In the genomic region with DNA sequence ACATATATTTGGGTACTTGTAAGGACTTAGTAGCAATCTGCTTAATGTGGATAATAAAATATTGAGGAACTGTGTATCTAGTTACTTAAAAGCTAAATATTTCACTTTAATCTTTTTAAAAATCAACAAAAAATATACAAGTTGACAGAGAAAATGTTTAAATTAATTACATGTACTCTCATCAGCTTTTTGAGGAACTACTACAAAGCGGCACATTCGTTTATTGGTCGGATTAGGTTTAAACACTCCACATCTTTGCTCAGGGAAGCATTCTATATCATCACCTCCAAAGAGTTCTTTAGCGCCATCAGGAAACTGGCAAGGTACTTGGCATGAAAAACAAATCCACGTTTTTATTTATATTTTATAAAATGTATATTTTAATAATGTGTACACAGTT, we compare ENCODE assay signal across 22 cellular contexts. TPM values are rescaled to one million over a fixed set of nuclear protein-coding genes. Genes with fewer than 3 reads are reported as not detected.
DNase-seq lines count a peak whose midpoint lies in the region; ATAC-seq, FAIRE-seq and TF ChIP-seq lines count a peak whose summit lies in the region.
"Had no signal": no experiment of that assay in that cellular context is flagged by ENCODE, and none has a peak within 500 bp of the region (broad histone marks: within the 10 kb centered on the region; RNA-seq: fewer than 3 reads in every experiment).

No MANE protein-coding gene starts in this region.

- ATAC-seq in A549 = no peak
- no peak for ATAC-seq in GM23338
- ATAC-seq in T-cell (replicated peaks in 1 of 4) = no peak
- ATAC-seq in GM21717 (IDR thresholded peaks at IDR 0.05; ENCODE audit: unreplicated experiment) = no peak

- H3F3A ChIP-seq in GM23338 (replicated peaks; ENCODE audit: low read depth) = no peaks in the 10 kb centered on the region; the same call in 1 of the 2 replicates

- H3K4me1 ChIP-seq in A549 (peaks cover 11% of the 10 kb centered on the region), GM23338 (ENCODE audit: insufficient read depth) (peaks cover 9% of the 10 kb centered on the region), iPS-18a (ENCODE audit: control insufficient read depth, low read depth, low read length) (peaks cover 7% of the 10 kb centered on the region)

- no peak for TF ChIP-seq EP300 in A549 (IDR thresholded peaks at IDR 0.05)

- H3K27ac ChIP-seq in A549 (peak overlapping the region; percentile 81 to 96; a peak in 4 of 6 replicates), GM23338 (ENCODE audit: low read depth) (no peak overlapping the region), iPS-18a (ENCODE audit: low read length) (no peak overlapping the region)
- H3K27ac ChIP-seq: cardiac muscle cell had no signal

- TF ChIP-seq CTCF in A549 (IDR thresholded peaks at IDR 0.05) (no peak), GM23338 (conservative IDR thresholded peaks at IDR 0.05; ENCODE audit: low read depth in 2 of 2) (no peak)

- no peak overlapping the region for H2AFZ ChIP-seq in GM23338

- H3K4me1 Mint-ChIP-seq in GM23338 (peaks cover 9% of the 10 kb centered on the region), T-cell (peaks cover 5 to 8% (median 8%) of the 10 kb centered on the region in 3 donors)

- no peaks in the 10 kb centered on the region for H3K79me2 ChIP-seq in GM23338 (replicated peaks; ENCODE audit: insufficient read depth)

- no peaks in the 10 kb centered on the region for H4K20me1 ChIP-seq in GM23338 (replicated peaks; ENCODE audit: insufficient read depth)

- peak overlapping the region; percentile 80 for H3K4me2 ChIP-seq in A549
- peak overlapping the region; percentile 98; the same call in 1 of the 2 replicates for H3K4me2 ChIP-seq in GM23338

- H3K9ac ChIP-seq in iPS-18a (ENCODE audit: low read length) = no peak overlapping the region

- peaks cover 11% of the 10 kb centered on the region for H3K27me3 Mint-ChIP-seq in GM23338 (ENCODE audit: insufficient read depth, low read depth, poor library complexity)
- peaks cover 42 to 55% of the 10 kb centered on the region in 2 donors for H3K27me3 Mint-ChIP-seq in T-cell

- no peaks in the 10 kb centered on the region for H3K9me3 Mint-ChIP-seq in GM23338
- H3K9me3 Mint-ChIP-seq in T-cell = no peaks in the 10 kb centered on the region
- H3K9me3 Mint-ChIP-seq: activated naive CD4-positive, alpha-beta T cell treated with anti-CD3 and anti-CD28 coated beads, Interleukin-2, amount 50 U/mL, for 72 hours had no signal

- POLR2A ChIA-PET in A549 (lab: Yijun Ruan, JAX) = interaction anchor here (1.6 to 2.0 kb wide), 2 partner anchors 16 to 102 kb away, joined by 8 to 22 read pairs; a partner anchor contains a TSS
- POLR2A ChIA-PET in T-cell (lab: Charles Lee) = no interaction called here

- CTCF ChIA-PET in A549 (lab: Yijun Ruan, JAX) (interaction anchor here (0.8 to 10.3 kb wide), 8 partner anchors 9 to 85 kb away, joined by 3 to 63 read pairs (median 5); no protein-coding TSS in a partner anchor), T-cell (lab: Charles Lee) (no interaction called here)

- H3K36me3 Mint-ChIP-seq in GM23338 (ENCODE audit: low read depth) (no peaks in the 10 kb centered on the region), T-cell (no peaks in the 10 kb centered on the region)
- H3K36me3 Mint-ChIP-seq: activated naive CD4-positive, alpha-beta T cell treated with anti-CD3 and anti-CD28 coated beads, Interleukin-2, amount 50 U/mL, for 72 hours had no signal

- H3K9me3 ChIP-seq in A549 (no peaks in the 10 kb centered on the region), iPS-18a (ENCODE audit: control insufficient read depth, low read depth, low read length) (no peaks in the 10 kb centered on the region)
- H3K9me3 ChIP-seq: heart right ventricle had no signal

- H3K9me2 ChIP-seq in GM23338 (ENCODE audit: insufficient read depth) = no peaks in the 10 kb centered on the region

- peak overlapping the region; percentile 51; the same call in 2 of the 3 replicates for H3K4me3 ChIP-seq in A549
- no peak overlapping the region for H3K4me3 ChIP-seq in GM23338
- H3K4me3 ChIP-seq in iPS-18a (ENCODE audit: low read length) = peak overlapping the region; percentile 73

- WGBS in A549 (ENCODE audit: missing lambda C conversion rate) = 73% methylated on average over 5 of the region's 5 CpGs

- H3K4me3 Mint-ChIP-seq in GM23338 (peak overlapping the region; percentile 84; the same call in 1 of the 3 replicates), T-cell (peak overlapping the region in 2 of 3 donors; percentile 70 to 78)

- H3K27me3 ChIP-seq in GM23338 (ENCODE audit: insufficient read depth) (peaks cover 40% of the 10 kb centered on the region), iPS-18a (ENCODE audit: control insufficient read depth, insufficient read depth, low read length) (peaks cover 43% of the 10 kb centered on the region)

- TF ChIP-seq POLR2A in A549 (IDR thresholded peaks at IDR 0.05; ENCODE audit: low read length) = no peak

- DNase-seq in A549 (ENCODE audit: low read depth in 1 of 2, low spot score in 1 of 2) (no peak), GM23338 (ENCODE audit: low spot score) (no peak), T-cell (no peak), NCI-H2081 (lab: John Stamatoyannopoulos, UW) (no peak), medulla oblongata (ENCODE audit: extremely low spot score) (no peak), amygdala (lab: John Stamatoyannopoulos, UW) (no peak)
- DNase-seq: activated CD4-positive, CD25-positive, alpha-beta regulatory T cell; activated CD8-positive, alpha-beta memory T cell treated with anti-CD3 and anti-CD28 coated beads, Interleukin-2, amount 50 U/mL, for 48 hours; DMS 273 treated with DMSO at 0.1 percent for 48 hours; effector CD4-positive, alpha-beta T cell; mesendoderm; MM.1S; NCI-H2029; stimulated activated CD4-positive, alpha-beta T cell treated with anti-CD3 and anti-CD28 coated beads, Interleukin-4, amount 100 ng/mL, for 24 hours; stimulated activated CD8-positive, alpha-beta memory T cell treated with anti-CD3 and anti-CD28 coated beads, Interleukin-4, amount 100 ng/mL, for 48 hours had no signal

- H3K27ac Mint-ChIP-seq in GM23338 (no peak overlapping the region), T-cell (no peak overlapping the region)

- no peaks in the 10 kb centered on the region for H3K36me3 ChIP-seq in GM23338 (ENCODE audit: insufficient read depth)
- H3K36me3 ChIP-seq in iPS-18a (ENCODE audit: control insufficient read depth, low read depth, low read length) = no peaks in the 10 kb centered on the region
- H3K36me3 ChIP-seq: cardiac muscle cell, heart right ventricle had no signal

- FAIRE-seq in A549 (lab: Jason Lieb, UNC) = no peak
- FAIRE-seq: keratinocyte, RCC 7860 had no signal

- TF ChIP-seq RAD21 in A549 (conservative IDR thresholded peaks at IDR 0.05 in 1 of 2, IDR thresholded peaks at IDR 0.05 in 1 of 2) = no peak

TF ChIP-seq in A549, 52 proteins besides CTCF, POLR2A, EP300 and RAD21:
- no peak for TF ChIP-seq SMC3 (IDR thresholded peaks at IDR 0.05)

TF ChIP-seq in GM23338, 12 proteins besides CTCF, POLR2A, EP300 and RAD21 (continues in another document):
- TF ChIP-seq POLR2AphosphoS5 (IDR thresholded peaks at IDR 0.05; ENCODE audit: low read depth) (no peak), EZH2 (IDR thresholded peaks at IDR 0.05; ENCODE audit: low read depth, unreplicated experiment) (no peak), NANOG (IDR thresholded peaks at IDR 0.05; ENCODE audit: borderline replicate concordance) (no peak), EZH2phosphoT487 (IDR thresholded peaks at IDR 0.05; ENCODE audit: unreplicated experiment) (no peak), ZNF331 (CRISPR knock-in tag; IDR thresholded peaks at IDR 0.05; ENCODE audit: low read depth) (no peak), ZNF114 (CRISPR knock-in tag; IDR thresholded peaks at IDR 0.05) (no peak), STAT1 (IDR thresholded peaks at IDR 0.05; ENCODE audit: unreplicated experiment) (no peak), CREB1 (CRISPR knock-in tag; IDR thresholded peaks at IDR 0.05; ENCODE audit: low read depth) (no peak), JUNB (IDR thresholded peaks at IDR 0.05; ENCODE audit: unreplicated experiment) (no peak)
- TF ChIP-seq, protein P1, sequence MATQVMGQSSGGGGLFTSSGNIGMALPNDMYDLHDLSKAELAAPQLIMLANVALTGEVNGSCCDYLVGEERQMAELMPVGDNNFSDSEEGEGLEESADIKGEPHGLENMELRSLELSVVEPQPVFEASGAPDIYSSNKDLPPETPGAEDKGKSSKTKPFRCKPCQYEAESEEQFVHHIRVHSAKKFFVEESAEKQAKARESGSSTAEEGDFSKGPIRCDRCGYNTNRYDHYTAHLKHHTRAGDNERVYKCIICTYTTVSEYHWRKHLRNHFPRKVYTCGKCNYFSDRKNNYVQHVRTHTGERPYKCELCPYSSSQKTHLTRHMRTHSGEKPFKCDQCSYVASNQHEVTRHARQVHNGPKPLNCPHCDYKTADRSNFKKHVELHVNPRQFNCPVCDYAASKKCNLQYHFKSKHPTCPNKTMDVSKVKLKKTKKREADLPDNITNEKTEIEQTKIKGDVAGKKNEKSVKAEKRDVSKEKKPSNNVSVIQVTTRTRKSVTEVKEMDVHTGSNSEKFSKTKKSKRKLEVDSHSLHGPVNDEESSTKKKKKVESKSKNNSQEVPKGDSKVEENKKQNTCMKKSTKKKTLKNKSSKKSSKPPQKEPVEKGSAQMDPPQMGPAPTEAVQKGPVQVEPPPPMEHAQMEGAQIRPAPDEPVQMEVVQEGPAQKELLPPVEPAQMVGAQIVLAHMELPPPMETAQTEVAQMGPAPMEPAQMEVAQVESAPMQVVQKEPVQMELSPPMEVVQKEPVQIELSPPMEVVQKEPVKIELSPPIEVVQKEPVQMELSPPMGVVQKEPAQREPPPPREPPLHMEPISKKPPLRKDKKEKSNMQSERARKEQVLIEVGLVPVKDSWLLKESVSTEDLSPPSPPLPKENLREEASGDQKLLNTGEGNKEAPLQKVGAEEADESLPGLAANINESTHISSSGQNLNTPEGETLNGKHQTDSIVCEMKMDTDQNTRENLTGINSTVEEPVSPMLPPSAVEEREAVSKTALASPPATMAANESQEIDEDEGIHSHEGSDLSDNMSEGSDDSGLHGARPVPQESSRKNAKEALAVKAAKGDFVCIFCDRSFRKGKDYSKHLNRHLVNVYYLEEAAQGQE (IDR thresholded peaks at IDR 0.05; ENCODE audit: unreplicated experiment) = no peak

RNA-seq across cellular contexts. Expression of a gene that starts 1.6 kb away (rescaled TPM):
- polyA plus RNA-seq in A549 (2011; rRNA removed) (0.16 and 0.27 TPM in 2 replicates), A549 (2017; fragmentation: RNase III; extraction: RNeasy Plus Mini Kit Qiagen cat#74134 plus additional on column Dnase treatment) (0.08 to 0.18 TPM (median 0.09 TPM) in 3 replicates), GM23338 (2016; fragmentation: Nextera tagmentation; extraction: Ambion mirVana) (0.23 TPM in 1 of 2 replicates, not detected in the other)
- 0.41 and 0.47 TPM in 2 replicates for polyA plus RNA-seq in A549 (2012; cell fraction: cytosol; rRNA removed)
- 0.43 TPM in 2 replicates for polyA plus RNA-seq in A549 (2012; cell fraction: nucleus; rRNA removed)
- polyA minus RNA-seq in A549 (2011; rRNA and poly(A)+ RNA removed) = not detected in 2 replicates
- 1.2 and 1.8 TPM in 2 replicates for total RNA-seq in GM23338 (2014; rRNA removed; shearing (Covaris generic))
- not detected for total RNA-seq in T-cell
- total RNA-seq: activated naive CD4-positive, alpha-beta T cell treated with anti-CD3 and anti-CD28 coated beads, Interleukin-2, amount 50 U/mL, for 72 hours; cardiac muscle cell; heart right ventricle had no signal
- polyA plus RNA-seq: keratinocyte had no signal

Comparison
In these comparisons a context has a peak if more than half of its experiments do, and no peak if none do; other contexts are left out.
1. H3K27ac ChIP-seq: peak in A549 (2 of 2); none in GM23338 (single experiment) and iPS-18a (single experiment).